In genomic region chr7:29639887-29640600, GRCh38 we compare ENCODE assay signal across 13 cellular contexts.
DNase-seq lines count a peak whose midpoint lies in the region; ATAC-seq and TF ChIP-seq lines count a peak whose summit lies in the region.
"Had no signal": no experiment of that assay in that cellular context is flagged by ENCODE, and none has a peak within 500 bp of the region (broad histone marks: within the 10 kb centered on the region; RNA-seq: fewer than 3 reads in every experiment).

No MANE protein-coding gene starts in this region.

- TF ChIP-seq EP300 in esophagus muscularis mucosa (IDR thresholded peaks at IDR 0.05) = no peak

- intact Hi-C loops in esophagus muscularis mucosa (cut with DNase I) = loop anchor here (5.0 kb wide), 1 partner anchor 282 kb away; no protein-coding TSS in a partner anchor
- intact Hi-C loops in heart right ventricle (cut with DNase I) = loop anchor here in 8 of 10 donors (5.0 to 10.0 kb wide), 5 partner anchors 105 to 435 kb away; no protein-coding TSS in a partner anchor

- H3K4me1 ChIP-seq in esophagus muscularis mucosa (peaks cover 0 to 6% (median 6%) of the 10 kb centered on the region in 4 donors), heart right ventricle (peaks cover 0 to 11% (median 0%) of the 10 kb centered on the region in 9 donors)

- H3K9me3 ChIP-seq in esophagus muscularis mucosa (no peaks in the 10 kb centered on the region), heart right ventricle (no peaks in the 10 kb centered on the region)
- H3K9me3 ChIP-seq: neutrophil, SK-N-SH, vagina had no signal

- H3K27ac ChIP-seq in esophagus muscularis mucosa (replicated peaks in 1 of 4) (no peak overlapping the region), heart right ventricle (no peak overlapping the region)
- H3K27ac ChIP-seq: neutrophil, vagina had no signal

- H3K36me3 ChIP-seq in esophagus muscularis mucosa (peaks cover 0 to 9% (median 0%) of the 10 kb centered on the region in 4 donors), heart right ventricle (peaks cover 0 to 12% (median 0%) of the 10 kb centered on the region in 9 donors)
- H3K36me3 ChIP-seq: neutrophil, vagina had no signal

- no peak for TF ChIP-seq POLR2A in esophagus muscularis mucosa (IDR thresholded peaks at IDR 0.05; ENCODE audit: low read depth)

- DNase-seq in DMS153 (lab: John Stamatoyannopoulos, UW) = peak; percentile 77
- peak; percentile 65 for DNase-seq in NCI-H1105 (lab: John Stamatoyannopoulos, UW)
- DNase-seq in NCI-H510A (lab: John Stamatoyannopoulos, UW) = peak; percentile 14
- peak; percentile 77 for DNase-seq in esophagus muscularis mucosa (ENCODE audit: extremely low spot score)
- no peak for DNase-seq in NOMO-1 treated with dmso at 0.1 percent for 144 hours (lab: John Stamatoyannopoulos, UW; ENCODE audit: unreplicated experiment)
- DNase-seq in heart right ventricle = no peak
- DNase-seq: NCI-H226, PC-3, SK-N-SH had no signal

- no peak for ATAC-seq in esophagus mucosa
- ATAC-seq in heart right ventricle = no peak
- no peak for ATAC-seq in HG03469 (IDR thresholded peaks at IDR 0.05; ENCODE audit: unreplicated experiment)
- ATAC-seq: PC-3 had no signal

- no peak overlapping the region for H3K4me3 ChIP-seq in esophagus muscularis mucosa
- H3K4me3 ChIP-seq in heart right ventricle = no peak overlapping the region
- H3K4me3 ChIP-seq: vagina had no signal

- no peaks in the 10 kb centered on the region for H3K27me3 ChIP-seq in esophagus muscularis mucosa
- H3K27me3 ChIP-seq in heart right ventricle = no peaks in the 10 kb centered on the region
- H3K27me3 ChIP-seq: neutrophil, vagina had no signal

- WGBS in esophagus muscularis mucosa = 80% methylated on average over 12 of the region's 12 CpGs
- 84 to 85% methylated on average over 12 of the region's 12 CpGs for WGBS in heart right ventricle, 2 donors

- no peak for TF ChIP-seq CTCF in esophagus muscularis mucosa (IDR thresholded peaks at IDR 0.05)
- no peak for TF ChIP-seq CTCF in heart right ventricle (IDR thresholded peaks at IDR 0.05)

Comparison
In these comparisons a context has a peak if more than half of its experiments do, and no peak if none do; other contexts are left out.
1. DNase-seq: peak in DMS153 (single experiment), NCI-H1105 (single experiment), NCI-H510A (single experiment) and esophagus muscularis mucosa (single experiment); none in NOMO-1 treated with dmso at 0.1 percent for 144 hours (single experiment) and heart right ventricle (0 of 2).